ENCODE assay signal across 1 cellular context in genomic region chr2:176106636-176107539, GRCh38.
A peak's percentile ranks its signal among the peaks of the same experiment; 100 is the strongest.
TF ChIP-seq lines count a peak whose summit lies in the region.

Gene HOXD11 (plus strand): TSS chr2:176107280. CDS start chr2:176107356, 76 bp downstream.

TF ChIP-seq in HEK293, 187 proteins besides CTCF, POLR2A, EP300 and RAD21 (continued from another document):
- TF ChIP-seq ZNF792 (tag by site-specific recombination; IDR thresholded peaks at IDR 0.05) (peak; percentile 59; the same call in 1 of the 2 replicates), KLF7 (tag by site-specific recombination; IDR thresholded peaks at IDR 0.05; ENCODE audit: borderline replicate concordance) (peak; percentile 31; the same call in 1 of the 2 replicates), ZNF133 (tag by site-specific recombination; IDR thresholded peaks at IDR 0.05) (no peak), GLI4 (tag by site-specific recombination; IDR thresholded peaks at IDR 0.05) (no peak), ZNF561 (tag by site-specific recombination; IDR thresholded peaks at IDR 0.05; ENCODE audit: borderline replicate concordance) (peak; percentile 61; the same call in 1 of the 2 replicates), ZNF280D (tag by site-specific recombination; IDR thresholded peaks at IDR 0.05) (no peak), ZNF184 (tag by site-specific recombination; IDR thresholded peaks at IDR 0.05) (0 out of 2 replicates have a peak, but pooled peaks have one; percentile 29), ZNF677 (tag by site-specific recombination; IDR thresholded peaks at IDR 0.05) (no peak), ZXDB (tag by site-specific recombination; IDR thresholded peaks at IDR 0.05) (peak; percentile 41; the same call in 1 of the 2 replicates), ZNF169 (tag by site-specific recombination; IDR thresholded peaks at IDR 0.05) (no peak), ZSCAN16 (tag by site-specific recombination; IDR thresholded peaks at IDR 0.05) (no peak), REPIN1 (tag by site-specific recombination; IDR thresholded peaks at IDR 0.05; ENCODE audit: low read depth) (no peak), ZNF654 (tag by site-specific recombination; IDR thresholded peaks at IDR 0.05; ENCODE audit: low read depth) (no peak), ZNF280C (tag by site-specific recombination; IDR thresholded peaks at IDR 0.05) (no peak), ZNF610 (tag by site-specific recombination; IDR thresholded peaks at IDR 0.05; ENCODE audit: borderline replicate concordance) (no peak; the same call in 1 of the 2 replicates), SETDB1 (IDR thresholded peaks at IDR 0.05; ENCODE audit: insufficient read length, low read length) (no peak), ZNF404 (tag by site-specific recombination; IDR thresholded peaks at IDR 0.05) (no peak), ZBTB1 (tag by site-specific recombination; IDR thresholded peaks at IDR 0.05) (no peak), ZNF558 (tag by site-specific recombination; IDR thresholded peaks at IDR 0.05) (no peak), ZBTB26 (tag by site-specific recombination; optimal IDR thresholded peaks at IDR 0.05) (peak; percentile 88), ZNF18 (tag by site-specific recombination; IDR thresholded peaks at IDR 0.05) (peak; percentile 13; the same call in 1 of the 2 replicates), ZNF16 (tag by site-specific recombination; IDR thresholded peaks at IDR 0.05; ENCODE audit: low read depth) (no peak), ZBTB21 (tag by site-specific recombination; IDR thresholded peaks at IDR 0.05) (no peak; the same call in 1 of the 2 replicates), KLF8 (tag by site-specific recombination; IDR thresholded peaks at IDR 0.05) (peak; percentile 40), ZNF596 (tag by site-specific recombination; IDR thresholded peaks at IDR 0.05) (peak; percentile 50; the same call in 1 of the 2 replicates), ZSCAN30 (tag by site-specific recombination; IDR thresholded peaks at IDR 0.05) (peak; percentile 97), GLIS1 (tag by site-specific recombination; IDR thresholded peaks at IDR 0.05) (peak; percentile 72), ZNF114 (tag by site-specific recombination; IDR thresholded peaks at IDR 0.05) (no peak), FEZF1 (tag by site-specific recombination; IDR thresholded peaks at IDR 0.05) (peak; percentile 59), ZNF830 (tag by site-specific recombination; IDR thresholded peaks at IDR 0.05; ENCODE audit: low read depth) (no peak), ZFP3 (tag by site-specific recombination; IDR thresholded peaks at IDR 0.05; ENCODE audit: low read depth) (no peak), KLF1 (tag by site-specific recombination; IDR thresholded peaks at IDR 0.05) (0 out of 2 replicates have a peak, but pooled peaks have one; percentile 40), PBX3 (CRISPR knock-in tag; IDR thresholded peaks at IDR 0.05) (0 out of 2 replicates have a peak, but pooled peaks have one; percentile 13), ZNF621 (tag by site-specific recombination; IDR thresholded peaks at IDR 0.05) (no peak), ZNF202 (tag by site-specific recombination; IDR thresholded peaks at IDR 0.05; ENCODE audit: borderline replicate concordance) (no peak), ZFHX2 (tag by site-specific recombination; conservative IDR thresholded peaks at IDR 0.05) (peak; percentile 67), ZNF214 (tag by site-specific recombination; IDR thresholded peaks at IDR 0.05; ENCODE audit: borderline replicate concordance) (no peak), ZNF747 (tag by site-specific recombination; IDR thresholded peaks at IDR 0.05) (no peak), ZNF530 (tag by site-specific recombination; IDR thresholded peaks at IDR 0.05; ENCODE audit: low read depth) (no peak), SP3 (tag by site-specific recombination; IDR thresholded peaks at IDR 0.05) (peak; percentile 11), ZNF670 (tag by site-specific recombination; IDR thresholded peaks at IDR 0.05; ENCODE audit: low read depth) (no peak), ZNF785 (tag by site-specific recombination; IDR thresholded peaks at IDR 0.05) (no peak), HOXC10 (CRISPR knock-in tag; IDR thresholded peaks at IDR 0.05) (no peak; the same call in 1 of the 2 replicates), ZNF341 (tag by site-specific recombination; IDR thresholded peaks at IDR 0.05; ENCODE audit: low read depth) (peak; percentile 86), ZNF221 (tag by site-specific recombination; IDR thresholded peaks at IDR 0.05; ENCODE audit: borderline replicate concordance) (no peak), ZNF768 (tag by site-specific recombination; IDR thresholded peaks at IDR 0.05) (no peak), ZNF148 (tag by site-specific recombination; IDR thresholded peaks at IDR 0.05; ENCODE audit: borderline replicate concordance) (no peak), MYNN (tag by site-specific recombination; IDR thresholded peaks at IDR 0.05; ENCODE audit: borderline replicate concordance) (no peak), ZNF121 (tag by site-specific recombination; IDR thresholded peaks at IDR 0.05) (no peak)
